Comparison of ENCODE assay signal across 8 cellular contexts in genomic region chr5:90264930-90265857, GRCh38.
DNase-seq lines count a peak whose midpoint lies in the region; ATAC-seq and TF ChIP-seq lines count a peak whose summit lies in the region.

No MANE protein-coding gene starts in this region.

- H2AFZ ChIP-seq in ACC112 (ENCODE audit: low read length, unreplicated experiment), result peak overlapping the region; percentile 23

- no peaks in the 10 kb centered on the region for H3K27me3 ChIP-seq in ACC112 (ENCODE audit: insufficient read depth, low read length)

- no peaks in the 10 kb centered on the region for H3K79me2 ChIP-seq in ACC112 (ENCODE audit: control insufficient read depth, insufficient read depth, low read length, unreplicated experiment)

- peak; percentile 77 for ATAC-seq in HG03196 (IDR thresholded peaks at IDR 0.05; ENCODE audit: unreplicated experiment)

- H3K4me3 ChIP-seq in ACC112 (ENCODE audit: low read depth, low read length) (no peak overlapping the region), epithelial cell of esophagus (ENCODE audit: low read length) (no peak overlapping the region)

- no peaks in the 10 kb centered on the region for H3K36me3 ChIP-seq in ACC112 (ENCODE audit: insufficient read depth, low read length)

- no peak overlapping the region for H3K27ac ChIP-seq in ACC112 (ENCODE audit: low read depth, low read length)

- in situ Hi-C loops in GM13977 (cut with MboI; ENCODE audit: low pct_unique_long_range_greater_than_20kb, low sequenced_read_pairs, unreplicated experiment), result loop anchor here (25.0 kb wide), 2 partner anchors 1428 to 1553 kb away; no protein-coding TSS in a partner anchor

- no peaks in the 10 kb centered on the region for H3K4me1 ChIP-seq in ACC112 (ENCODE audit: control insufficient read depth, insufficient read depth, low read length, unreplicated experiment)

- peak; percentile 83 for TF ChIP-seq CTCF in GM13977 (IDR thresholded peaks at IDR 0.05; ENCODE audit: extremely low read depth, insufficient read depth, missing control alignments)
- TF ChIP-seq CTCF in epithelial cell of esophagus (IDR thresholded peaks at IDR 0.05; ENCODE audit: insufficient read depth, low read depth, low read length, missing control alignments), result peak; percentile 98

- DNase-seq in GM13977 (ENCODE audit: low spot score), result peak; percentile 8
- DNase-seq in NCI-H510A (lab: John Stamatoyannopoulos, UW), result peak; percentile 18
- DNase-seq in activated CD4-positive, alpha-beta T cell treated with anti-CD3 and anti-CD28 coated beads, Interleukin-2, amount 50 U/mL, for 48 hours, result peak; percentile 51 to 57
- peak; percentile 68 for DNase-seq in epithelial cell of esophagus (ENCODE audit: low read depth)
- peak; percentile 70 for DNase-seq in myocyte (ENCODE audit: low read depth)
- DNase-seq in stimulated activated naive CD4-positive, alpha-beta T cell (lab: John Stamatoyannopoulos, UW), result peak in 5 of 6 experiments; percentile 0 to 24 (median 9)

Comparison
In these comparisons a context has a peak if more than half of its experiments do, and no peak if none do; other contexts are left out.
1. DNase-seq: peak in every context shown above with its lines; median percentile 70 in myocyte; 68 in epithelial cell of esophagus; 54 in activated CD4-positive, alpha-beta T cell treated with anti-CD3 and anti-CD28 coated beads, Interleukin-2, amount 50 U/mL, for 48 hours; 18 in NCI-H510A; 9 in stimulated activated naive CD4-positive, alpha-beta T cell; 8 in GM13977.